15 cellular contexts compared by ENCODE assay signal in the genomic region with DNA sequence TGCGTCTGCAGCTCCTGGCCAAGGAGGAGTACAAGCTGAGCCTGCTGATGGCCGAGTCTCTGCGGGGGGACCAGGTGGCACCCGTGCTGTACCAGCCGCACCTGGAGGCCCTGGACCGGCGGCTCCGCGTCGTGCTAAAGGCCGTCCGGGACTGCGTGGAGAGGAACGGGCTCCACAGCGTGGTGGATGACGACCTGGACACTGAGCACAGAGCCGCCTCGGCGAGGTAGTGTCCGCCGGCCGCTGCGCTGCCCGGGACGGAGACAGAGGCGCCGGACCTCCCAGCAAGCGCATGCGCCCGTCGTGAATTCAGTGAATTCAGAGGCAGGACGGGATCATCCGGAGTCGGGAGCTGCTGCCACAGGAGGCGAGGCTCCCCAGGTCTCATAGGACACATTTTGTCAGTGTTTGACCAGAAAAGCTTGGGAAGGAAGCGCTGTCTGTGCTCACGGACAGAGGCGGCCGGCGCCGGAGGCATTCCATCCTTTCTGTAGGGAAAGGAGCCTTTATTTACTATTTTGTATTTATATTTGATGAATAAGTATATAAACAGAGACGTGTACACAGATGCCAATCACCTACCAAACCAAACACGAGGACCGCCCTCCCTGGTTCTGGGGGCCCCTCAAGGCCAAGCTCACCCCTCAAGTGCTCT. TPM values are rescaled to one million over a fixed set of nuclear protein-coding genes. Genes with fewer than 3 reads are reported as not detected.
DNase-seq lines count a peak whose midpoint lies in the region; ATAC-seq and TF ChIP-seq lines count a peak whose summit lies in the region.
"Had no signal": no experiment of that assay in that cellular context is flagged by ENCODE, and none has a peak within 500 bp of the region (broad histone marks: within the 10 kb centered on the region; RNA-seq: fewer than 3 reads in every experiment).

No MANE protein-coding gene starts in this region.

- no peak for TF ChIP-seq CTCF in mammary epithelial cell (conservative IDR thresholded peaks at IDR 0.05 in 1 of 2, IDR thresholded peaks at IDR 0.05 in 1 of 2; ENCODE audit: extremely low read depth in 1 of 2, insufficient read depth in 1 of 2, low read depth in 1 of 2, low read length in 2 of 2)
- TF ChIP-seq CTCF in breast epithelium (IDR thresholded peaks at IDR 0.05), result no peak
- TF ChIP-seq CTCF in left ventricle myocardium inferior (IDR thresholded peaks at IDR 0.05; ENCODE audit: borderline replicate concordance), result no peak
- TF ChIP-seq CTCF in mucosa of descending colon (IDR thresholded peaks at IDR 0.05), result no peak
- TF ChIP-seq CTCF in upper lobe of right lung (IDR thresholded peaks at IDR 0.05), result no peak

- CTCF ChIA-PET in mammary epithelial cell (lab: Charles Lee; ENCODE audit: low non-redundant PET), result no interaction called here

- H3K4me2 ChIP-seq in mammary epithelial cell (ENCODE audit: insufficient read depth, low read depth, low read length), result no peak overlapping the region

- no peak for DNase-seq in mammary epithelial cell
- DNase-seq in breast epithelium (ENCODE audit: low spot score in 2 of 2), result no peak
- peak; percentile 14 for DNase-seq in left ventricle myocardium inferior
- peak in 2 of 3 donors; percentile 39 to 46 for DNase-seq in mucosa of descending colon
- peak; percentile 58 for DNase-seq in upper lobe of right lung
- no peak for DNase-seq in cerebellum (ENCODE audit: low spot score)
- no peak for DNase-seq in NCI-H2107 (lab: John Stamatoyannopoulos, UW)
- DNase-seq in cerebellar nuclear complex (lab: John Stamatoyannopoulos, UW), result no peak
- DNase-seq: Caco-2, NCI-H1417, NCI-H2029 treated with DMSO at 0.1 percent for 48 hours, NCI-H510A treated with DMSO at 0.1 percent for 48 hours had no signal

- intact Hi-C loops in mammary epithelial cell (cut with micrococcal nuclease) (no loop called here), breast epithelium (cut with DNase I; ENCODE audit: low total_unique reads) (no loop called here), left ventricle myocardium inferior (cut with micrococcal nuclease) (no loop called here), mucosa of descending colon (cut with DNase I, micrococcal nuclease) (no loop called here), upper lobe of right lung (cut with DNase I) (no loop called here)

- TSS peak; percentile 56 for BruUV-seq in mammary epithelial cell (replicated peaks; lab: Mats Ljungman, UMichigan)

- H4K20me1 ChIP-seq in mammary epithelial cell (ENCODE audit: insufficient read depth, low read length), result no peaks in the 10 kb centered on the region

- no peak overlapping the region for H3K9ac ChIP-seq in mammary epithelial cell (ENCODE audit: insufficient read depth, low read length)

- peaks cover 11% of the 10 kb centered on the region for H3K36me3 ChIP-seq in mammary epithelial cell (ENCODE audit: insufficient read depth, low read length)
- H3K36me3 ChIP-seq in breast epithelium, result peaks cover 37% of the 10 kb centered on the region
- peaks cover 61% of the 10 kb centered on the region for H3K36me3 ChIP-seq in left ventricle myocardium inferior
- no peaks in the 10 kb centered on the region for H3K36me3 ChIP-seq in mucosa of descending colon (ENCODE audit: low read depth)
- H3K36me3 ChIP-seq in upper lobe of right lung, result peaks cover 46% of the 10 kb centered on the region

- H3K27me3 ChIP-seq in mammary epithelial cell (ENCODE audit: insufficient read depth, low read length) (no peaks in the 10 kb centered on the region), breast epithelium (no peaks in the 10 kb centered on the region), left ventricle myocardium inferior (ENCODE audit: low read depth) (no peaks in the 10 kb centered on the region), upper lobe of right lung (no peaks in the 10 kb centered on the region)

- H3K79me2 ChIP-seq in mammary epithelial cell (ENCODE audit: insufficient read depth, low read length), result no peaks in the 10 kb centered on the region

- H2AFZ ChIP-seq in mammary epithelial cell (ENCODE audit: low read depth, low read length), result no peak overlapping the region

- H3K27ac ChIP-seq in mammary epithelial cell (ENCODE audit: insufficient read depth, low read depth, low read length) (no peak overlapping the region), breast epithelium (no peak overlapping the region), left ventricle myocardium inferior (replicated peaks) (no peak overlapping the region), upper lobe of right lung (no peak overlapping the region)

- H3K9me3 ChIP-seq in mammary epithelial cell (replicated peaks; ENCODE audit: insufficient read depth, low read length) (peaks cover 25% of the 10 kb centered on the region), breast epithelium (peaks cover 4 to 14% of the 10 kb centered on the region in 2 donors), left ventricle myocardium inferior (replicated peaks) (peaks cover 7% of the 10 kb centered on the region), mucosa of descending colon (peaks cover 7% of the 10 kb centered on the region), upper lobe of right lung (no peaks in the 10 kb centered on the region)

- ATAC-seq in mucosa of descending colon (no peak), upper lobe of right lung (no peak)

- no peak for TF ChIP-seq POLR2A in breast epithelium (IDR thresholded peaks at IDR 0.05)

- H3K4me1 ChIP-seq in mammary epithelial cell (ENCODE audit: insufficient read depth, low read length) (no peaks in the 10 kb centered on the region), breast epithelium (no peaks in the 10 kb centered on the region), left ventricle myocardium inferior (no peaks in the 10 kb centered on the region), mucosa of descending colon (ENCODE audit: low read depth) (peaks cover 16% of the 10 kb centered on the region), upper lobe of right lung (peaks cover 4% of the 10 kb centered on the region)
- H3K4me1 ChIP-seq: Caco-2 had no signal

- 98% methylated on average over 12 of the region's 44 CpGs for WGBS in mammary epithelial cell (ENCODE audit: low coverage, missing lambda C conversion rate)

- no peak overlapping the region for H3K4me3 ChIP-seq in mammary epithelial cell (replicated peaks in 1 of 3; ENCODE audit: insufficient read depth in 1 of 3, low read depth in 2 of 3, low read length in 3 of 3)
- H3K4me3 ChIP-seq in breast epithelium, result no peak overlapping the region
- no peak overlapping the region for H3K4me3 ChIP-seq in left ventricle myocardium inferior
- H3K4me3 ChIP-seq in mucosa of descending colon, result no peak overlapping the region
- no peak overlapping the region for H3K4me3 ChIP-seq in upper lobe of right lung

- in situ Hi-C loops in mammary epithelial cell (cut with MboI; ENCODE audit: low sequenced_read_pairs in 2 of 2), result no loop called here

- dilution Hi-C loops in mammary epithelial cell (cut with HindIII; ENCODE audit: low sequenced_read_pairs), result loop anchor here (5.0 kb wide), 1 partner anchor 78 kb away; no protein-coding TSS in a partner anchor

RNA-seq across cellular contexts. Expression of gene FOXL3, which starts 30.1 kb away (rescaled TPM):
- total RNA-seq in mammary epithelial cell, result not detected
- not detected for polyA plus RNA-seq in mammary epithelial cell
- polyA minus RNA-seq in mammary epithelial cell, result not detected
- total RNA-seq in breast epithelium, result not detected
- not detected for total RNA-seq in left ventricle myocardium inferior
- total RNA-seq in mucosa of descending colon, result under 1 TPM in 1 of 3 donors, not detected in 2; 0.43 TPM
- not detected for total RNA-seq in upper lobe of right lung
- total RNA-seq in cerebellum, result not detected
- total RNA-seq: A172, Caco-2, H1 had no signal
- polyA plus RNA-seq: CD14-positive monocyte, H1 had no signal

Comparison
In these comparisons a context has a peak if more than half of its experiments do, and no peak if none do; other contexts are left out.
1. DNase-seq: peak in left ventricle myocardium inferior (single experiment), mucosa of descending colon (2 of 3) and upper lobe of right lung (single experiment); none in mammary epithelial cell (single experiment), breast epithelium (0 of 2), cerebellum (single experiment), NCI-H2107 (single experiment) and cerebellar nuclear complex (0 of 2).